ENCODE assay signal across 23 cellular contexts in genomic region chr7:12221414-12221813, GRCh38. TPM values are rescaled to one million over a fixed set of nuclear protein-coding genes. Genes with fewer than 3 reads are reported as not detected.
A peak's percentile ranks its signal among the peaks of the same experiment; 100 is the strongest.
DNase-seq lines count a peak whose midpoint lies in the region; ATAC-seq, FAIRE-seq and TF ChIP-seq lines count a peak whose summit lies in the region.
"Had no signal": no experiment of that assay in that cellular context is flagged by ENCODE, and none has a peak within 500 bp of the region (broad histone marks: within the 10 kb centered on the region; RNA-seq: fewer than 3 reads in every experiment).

No MANE protein-coding gene starts in this region.

- H3K36me3 Mint-ChIP-seq in T-helper 2 cell treated with Interferon-gamma antibody and Interleukin-4, amounts not matched to agents 5 μg/mL and 100 μg/mL, for 36 hours (ENCODE audit: low read depth), result peaks cover 87% of the 10 kb centered on the region
- peaks cover 18% of the 10 kb centered on the region for H3K36me3 Mint-ChIP-seq in central memory CD8-positive, alpha-beta T cell (ENCODE audit: insufficient read depth)

- no peak for TF ChIP-seq POLR2A in ovary (IDR thresholded peaks at IDR 0.05)

- intact Hi-C loops in ovary (cut with DNase I), result no loop called here

- H3K9me3 ChIP-seq in ovary, result no peaks in the 10 kb centered on the region
- H3K9me3 ChIP-seq: breast epithelium, sigmoid colon, upper lobe of left lung had no signal

- H3K27me3 ChIP-seq in ovary, result no peaks in the 10 kb centered on the region
- H3K27me3 ChIP-seq: BLaER1, breast epithelium, sigmoid colon, upper lobe of left lung had no signal

- no peaks in the 10 kb centered on the region for H3K36me3 ChIP-seq in ovary
- H3K36me3 ChIP-seq: breast epithelium had no signal

- no peak overlapping the region for H3K27ac ChIP-seq in ovary
- H3K27ac ChIP-seq: BLaER1, breast epithelium, left ventricle myocardium inferior, sigmoid colon, upper lobe of left lung had no signal

- DNase-seq in T-helper 2 cell treated with Interferon-gamma antibody and Interleukin-4, amounts not matched to agents 5 μg/mL and 100 μg/mL, for 36 hours (ENCODE audit: low spot score), result no peak
- DNase-seq in T-helper 2 cell, result no peak
- peak; percentile 1 for DNase-seq in UCSD-AML1 (lab: John Stamatoyannopoulos, UW; ENCODE audit: unreplicated experiment)
- no peak for DNase-seq in central memory CD8-positive, alpha-beta T cell (ENCODE audit: low spot score in 2 of 2)
- no peak for DNase-seq in left lobe of liver (ENCODE audit: low spot score)
- DNase-seq in GM19239 (ENCODE audit: insufficient read length, low spot score), result no peak
- no peak for DNase-seq in ovary
- DNase-seq: activated CD4-positive, CD25-positive, alpha-beta regulatory T cell treated with anti-CD3 and anti-CD28 coated beads, Interleukin-2, amount 50 U/mL, for 72 hours; cortex of kidney; glutamatergic neuron; H7; left ventricle myocardium inferior; midbrain; NCI-H1417 treated with DMSO at 0.1 percent for 48 hours; NCI-H524 treated with DMSO at 0.1 percent for 48 hours; sigmoid colon; stimulated activated CD8-positive, alpha-beta memory T cell treated with anti-CD3 and anti-CD28 coated beads, Interleukin-4, amount 100 ng/mL, for 48 hours; upper lobe of left lung had no signal

- TF ChIP-seq EP300 in ovary (IDR thresholded peaks at IDR 0.05), result no peak

- TF ChIP-seq CTCF in ovary (IDR thresholded peaks at IDR 0.05), result no peak

- H3K4me1 ChIP-seq in ovary (ENCODE audit: insufficient read depth), result peaks cover 2% of the 10 kb centered on the region
- H3K4me1 ChIP-seq: breast epithelium had no signal

- no peak for ATAC-seq in central memory CD8-positive, alpha-beta T cell (replicated peaks; ENCODE audit: extremely low read depth, poor library complexity, severe bottlenecking)
- peak; percentile 28 for ATAC-seq in left lobe of liver
- ATAC-seq in HG02852 (IDR thresholded peaks at IDR 0.05; ENCODE audit: unreplicated experiment), result no peak

- peak overlapping the region; percentile 8 for H3K27ac Mint-ChIP-seq in T-helper 2 cell treated with Interferon-gamma antibody and Interleukin-4, amounts not matched to agents 5 μg/mL and 100 μg/mL, for 36 hours
- H3K27ac Mint-ChIP-seq in central memory CD8-positive, alpha-beta T cell (ENCODE audit: low read depth), result peak overlapping the region; percentile 25
- H3K27ac Mint-ChIP-seq: activated T-helper 1 cell treated with anti-CD3 and anti-CD28 coated beads, Interleukin-12 subunit alpha, Interleukin-12 subunit beta, Interleukin-2, Interleukin-4 antibody, amounts not matched to agents 30 ng/mL and 10 ng/mL and 1 ng/mL, durations not matched to agents 14 hours and 24 hours and 36 hours; nephron had no signal

- no peak overlapping the region for H3K4me3 ChIP-seq in ovary
- H3K4me3 ChIP-seq: BLaER1, breast epithelium, left ventricle myocardium inferior, sigmoid colon, upper lobe of left lung had no signal

- H3K9me3 Mint-ChIP-seq in T-helper 2 cell treated with Interferon-gamma antibody and Interleukin-4, amounts not matched to agents 5 μg/mL and 100 μg/mL, for 36 hours, result peaks cover 23% of the 10 kb centered on the region
- H3K9me3 Mint-ChIP-seq in central memory CD8-positive, alpha-beta T cell, result no peaks in the 10 kb centered on the region

- no peak overlapping the region for H3K4me3 Mint-ChIP-seq in T-helper 2 cell treated with Interferon-gamma antibody and Interleukin-4, amounts not matched to agents 5 μg/mL and 100 μg/mL, for 36 hours
- no peak overlapping the region for H3K4me3 Mint-ChIP-seq in central memory CD8-positive, alpha-beta T cell
- H3K4me3 Mint-ChIP-seq: activated T-helper 1 cell treated with anti-CD3 and anti-CD28 coated beads, Interleukin-12 subunit alpha, Interleukin-12 subunit beta, Interleukin-2, Interleukin-4 antibody, amounts not matched to agents 30 ng/mL and 10 ng/mL and 1 ng/mL, durations not matched to agents 14 hours and 24 hours and 36 hours; nephron had no signal

- peaks cover 39% of the 10 kb centered on the region for H3K4me1 Mint-ChIP-seq in T-helper 2 cell treated with Interferon-gamma antibody and Interleukin-4, amounts not matched to agents 5 μg/mL and 100 μg/mL, for 36 hours (ENCODE audit: low read depth)
- peaks cover 49% of the 10 kb centered on the region for H3K4me1 Mint-ChIP-seq in central memory CD8-positive, alpha-beta T cell

- H3K27me3 Mint-ChIP-seq in T-helper 2 cell treated with Interferon-gamma antibody and Interleukin-4, amounts not matched to agents 5 μg/mL and 100 μg/mL, for 36 hours (ENCODE audit: low read depth), result no peaks in the 10 kb centered on the region
- no peaks in the 10 kb centered on the region for H3K27me3 Mint-ChIP-seq in central memory CD8-positive, alpha-beta T cell

- FAIRE-seq in GM19239 (lab: Jason Lieb, UNC), result no peak

RNA-seq across cellular contexts. Expression of gene TMEM106B, which starts 10.3 kb away (rescaled TPM):
- total RNA-seq in left lobe of liver, result 27.1 TPM
- total RNA-seq in ovary, result 10 to 100 TPM; 39.2 to 58.8 (median 46.0) TPM
- polyA plus RNA-seq in ovary, result 10 to 100 TPM; 18.3 to 30.7 TPM
